ENCODE assay signal across 8 cellular contexts in the genomic region with DNA sequence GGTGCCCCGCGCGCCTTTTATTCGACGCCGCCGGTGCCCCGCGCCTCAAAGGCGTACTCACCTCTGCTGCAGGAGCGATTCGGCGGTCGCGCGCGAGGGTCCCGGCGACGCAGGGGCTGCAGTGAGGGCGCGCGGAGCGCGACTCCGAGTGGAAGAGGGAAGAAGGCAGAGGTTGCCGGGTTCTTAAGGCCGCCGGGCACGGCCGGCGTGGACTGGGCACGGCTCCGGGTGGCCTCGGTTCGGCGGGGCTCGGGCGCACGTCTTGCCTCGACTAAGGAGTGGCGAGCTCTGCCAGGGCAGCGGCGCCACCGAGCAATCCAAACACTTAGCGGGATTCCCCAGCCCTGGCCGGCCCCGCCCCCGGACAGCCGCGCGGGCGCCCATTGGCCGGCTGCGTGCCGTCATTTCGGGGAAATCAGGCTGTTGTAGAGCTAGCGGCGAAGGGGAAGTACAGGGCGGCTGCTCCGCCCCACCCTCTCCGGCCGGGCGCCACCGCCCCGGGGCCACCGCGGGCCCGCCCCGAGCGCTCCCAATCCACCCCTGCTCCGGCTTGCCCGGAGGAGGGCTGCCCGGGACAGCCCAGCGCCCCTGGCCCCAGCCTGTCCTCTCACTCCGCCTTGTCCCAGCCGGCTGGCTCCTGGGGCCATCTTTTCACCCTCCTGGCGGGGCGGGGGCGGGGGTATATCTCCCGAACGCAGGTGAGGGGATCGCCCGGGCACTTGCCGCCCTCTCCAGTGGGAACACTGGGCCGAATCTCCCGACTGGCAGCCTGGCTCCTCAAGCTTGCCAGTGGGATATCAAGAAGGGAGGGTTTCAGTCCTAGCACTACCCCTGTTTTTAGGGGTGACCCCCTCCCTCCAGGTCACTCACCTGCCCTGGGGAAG. TPM values are rescaled to one million over a fixed set of nuclear protein-coding genes. Genes with fewer than 3 reads are reported as not detected.
DNase-seq lines count a peak whose midpoint lies in the region; ATAC-seq and TF ChIP-seq lines count a peak whose summit lies in the region.

A gene with protein sequence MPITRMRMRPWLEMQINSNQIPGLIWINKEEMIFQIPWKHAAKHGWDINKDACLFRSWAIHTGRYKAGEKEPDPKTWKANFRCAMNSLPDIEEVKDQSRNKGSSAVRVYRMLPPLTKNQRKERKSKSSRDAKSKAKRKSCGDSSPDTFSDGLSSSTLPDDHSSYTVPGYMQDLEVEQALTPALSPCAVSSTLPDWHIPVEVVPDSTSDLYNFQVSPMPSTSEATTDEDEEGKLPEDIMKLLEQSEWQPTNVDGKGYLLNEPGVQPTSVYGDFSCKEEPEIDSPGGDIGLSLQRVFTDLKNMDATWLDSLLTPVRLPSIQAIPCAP (minus strand): TSS at position 290 of the 884 bp plus-strand sequence. CDS start 1,295 bp downstream, outside the sequence.

- WGBS in esophagus muscularis mucosa = under 1% methylated on average over 33 of the region's 87 CpGs

- H4K20me1 ChIP-seq in DND-41 (ENCODE audit: insufficient read depth, low read length) = peaks cover 47% of the 10 kb centered on the region
- peaks cover 22% of the 10 kb centered on the region for H4K20me1 ChIP-seq in KMS-11 (ENCODE audit: insufficient read depth)

- H3K4me1 ChIP-seq in DND-41 (ENCODE audit: insufficient read depth, low read length) = peaks cover 74% of the 10 kb centered on the region
- peaks cover 61% of the 10 kb centered on the region for H3K4me1 ChIP-seq in KMS-11 (ENCODE audit: low read depth, poor library complexity, severe bottlenecking)
- peaks cover 19 to 75% (median 54%) of the 10 kb centered on the region in 4 donors for H3K4me1 ChIP-seq in Peyer's patch
- H3K4me1 ChIP-seq in esophagus muscularis mucosa = peaks cover 61 to 76% (median 74%) of the 10 kb centered on the region in 4 donors

- peaks cover 79% of the 10 kb centered on the region for H3K36me3 Mint-ChIP-seq in stimulated activated effector memory CD8-positive, alpha-beta T cell treated with anti-CD3 and anti-CD28 coated beads, Interleukin-12 subunit alpha, Interleukin-12 subunit beta, amount 100 ng/mL, for 72 hours

- H3K4me3 Mint-ChIP-seq in stimulated activated effector memory CD8-positive, alpha-beta T cell treated with anti-CD3 and anti-CD28 coated beads, Interleukin-12 subunit alpha, Interleukin-12 subunit beta, amount 100 ng/mL, for 72 hours = peak within 1 kb of the TSS; percentile 92

- H3K9me3 Mint-ChIP-seq in stimulated activated effector memory CD8-positive, alpha-beta T cell treated with anti-CD3 and anti-CD28 coated beads, Interleukin-12 subunit alpha, Interleukin-12 subunit beta, amount 100 ng/mL, for 72 hours = no peaks in the 10 kb centered on the region

- TF ChIP-seq POLR2A in Peyer's patch (IDR thresholded peaks at IDR 0.05) = peak; percentile 99
- peak; percentile 90 for TF ChIP-seq POLR2A in esophagus muscularis mucosa (IDR thresholded peaks at IDR 0.05; ENCODE audit: low read depth)

- TF ChIP-seq CTCF in DND-41 (IDR thresholded peaks at IDR 0.05; ENCODE audit: borderline replicate concordance, extremely low read depth, low read length, poor library complexity, severe bottlenecking) = no peak
- no peak for TF ChIP-seq CTCF in KMS-11 (conservative IDR thresholded peaks at IDR 0.05; ENCODE audit: low read depth, low read length)
- peak in 1 of 6 experiments; percentile 3 for TF ChIP-seq CTCF in Peyer's patch (IDR thresholded peaks at IDR 0.05)
- no peak for TF ChIP-seq CTCF in esophagus muscularis mucosa (IDR thresholded peaks at IDR 0.05)

- H3K27ac Mint-ChIP-seq in stimulated activated effector memory CD8-positive, alpha-beta T cell treated with anti-CD3 and anti-CD28 coated beads, Interleukin-12 subunit alpha, Interleukin-12 subunit beta, amount 100 ng/mL, for 72 hours = peak within 1 kb of the TSS; percentile 97

- H3K4me2 ChIP-seq in DND-41 (ENCODE audit: insufficient read depth, low read length) (peak within 1 kb of the TSS; percentile 92), KMS-11 (peak within 1 kb of the TSS; percentile 98)

- intact Hi-C loops in esophagus muscularis mucosa (cut with DNase I) = no loop called here

- DNase-seq in DND-41 = peak; percentile 96
- DNase-seq in Peyer's patch = peak; percentile 95 to 98 (median 98)
- peak; percentile 99 for DNase-seq in activated T-cell treated with anti-CD3 and anti-CD28 coated beads, Interleukin-2, amount 50 U/mL, for 48 hours
- peak; percentile 99 for DNase-seq in esophagus muscularis mucosa (ENCODE audit: extremely low spot score)
- DNase-seq in myocyte (ENCODE audit: low read depth) = peak; percentile 97
- DNase-seq in stimulated activated effector memory CD8-positive, alpha-beta T cell treated with anti-CD3 and anti-CD28 coated beads, Interleukin-12 subunit alpha, Interleukin-12 subunit beta, amount 100 ng/mL, for 72 hours (ENCODE audit: low spot score in 2 of 2) = peak; percentile 99 to 100

- H3K9ac ChIP-seq in DND-41 (ENCODE audit: low read depth, low read length) = peak within 1 kb of the TSS; percentile 94
- peak within 1 kb of the TSS; percentile 87 for H3K9ac ChIP-seq in KMS-11

- peak within 1 kb of the TSS; percentile 96 for H3K27ac ChIP-seq in DND-41 (ENCODE audit: low read length)
- peak within 1 kb of the TSS; percentile 83 for H3K27ac ChIP-seq in KMS-11
- H3K27ac ChIP-seq in Peyer's patch = peak within 1 kb of the TSS; percentile 95 to 100 (median 99)
- H3K27ac ChIP-seq in esophagus muscularis mucosa (replicated peaks in 1 of 4) = peak within 1 kb of the TSS; percentile 97 to 99 (median 98)

- H3K9me3 ChIP-seq in DND-41 (ENCODE audit: insufficient read depth, low read length, severe bottlenecking) (no peaks in the 10 kb centered on the region), Peyer's patch (no peaks in the 10 kb centered on the region), esophagus muscularis mucosa (no peaks in the 10 kb centered on the region)

- H2AFZ ChIP-seq in DND-41 (ENCODE audit: low read depth, low read length) (peak within 1 kb of the TSS; percentile 64), KMS-11 (ENCODE audit: low read depth) (peak within 1 kb of the TSS; percentile 81; the same call in 1 of the 2 replicates)

- peak within 1 kb of the TSS; percentile 93 for H3K4me3 ChIP-seq in DND-41 (ENCODE audit: low read depth in 1 of 2, low read length in 2 of 2)
- no peak within 1 kb of the TSS for H3K4me3 ChIP-seq in KMS-11 (IDR thresholded peaks at IDR 0.05; ENCODE audit: insufficient read depth, low read depth, low read length)
- H3K4me3 ChIP-seq in Peyer's patch = peak within 1 kb of the TSS; percentile 72 to 98 (median 94)
- peak within 1 kb of the TSS; percentile 84 to 93 (median 90) for H3K4me3 ChIP-seq in esophagus muscularis mucosa

- H3K4me1 Mint-ChIP-seq in stimulated activated effector memory CD8-positive, alpha-beta T cell treated with anti-CD3 and anti-CD28 coated beads, Interleukin-12 subunit alpha, Interleukin-12 subunit beta, amount 100 ng/mL, for 72 hours = peaks cover 76% of the 10 kb centered on the region

- TF ChIP-seq EP300 in esophagus muscularis mucosa (IDR thresholded peaks at IDR 0.05) = peak; percentile 18

- H3K79me2 ChIP-seq in DND-41 (ENCODE audit: insufficient read depth, low read length) (peaks cover 89% of the 10 kb centered on the region), KMS-11 (ENCODE audit: insufficient read depth, low read depth) (peaks cover 35% of the 10 kb centered on the region)

- H3K36me3 ChIP-seq in DND-41 (ENCODE audit: insufficient read depth, low read length) (peaks cover 44% of the 10 kb centered on the region), KMS-11 (ENCODE audit: insufficient read depth) (no peaks in the 10 kb centered on the region; the same call in 1 of the 2 replicates), Peyer's patch (peaks cover 0 to 30% (median 0%) of the 10 kb centered on the region in 3 donors), esophagus muscularis mucosa (peaks cover 15 to 32% (median 26%) of the 10 kb centered on the region in 4 donors)

- ATAC-seq in DND-41 (ENCODE audit: insufficient read depth, low read depth) (peak; percentile 82), GM21737 (IDR thresholded peaks at IDR 0.05; ENCODE audit: unreplicated experiment) (peak; percentile 77)
- ATAC-seq in stimulated activated effector memory CD8-positive, alpha-beta T cell treated with anti-CD3 and anti-CD28 coated beads, Interleukin-12 subunit alpha, Interleukin-12 subunit beta, amount 100 ng/mL, for 72 hours = peak; percentile 79

- H3K27me3 ChIP-seq in DND-41 (ENCODE audit: insufficient read depth, low read length, poor library complexity) (no peaks in the 10 kb centered on the region), KMS-11 (ENCODE audit: insufficient read depth, low read depth) (no peaks in the 10 kb centered on the region), Peyer's patch (no peaks in the 10 kb centered on the region), esophagus muscularis mucosa (no peaks in the 10 kb centered on the region)

RNA-seq across cellular contexts. Expression of the gene that starts here (rescaled TPM):
- total RNA-seq in Peyer's patch (100 to 1,000 TPM in 3 of 4 donors, 10 to 100 TPM in 1; 92.7 to 152 (median 122) TPM), esophagus muscularis mucosa (100 to 1,000 TPM in 1 of 4 donors, 10 to 100 TPM in 3; 20.6 to 289 (median 29.6) TPM), myocyte (9.8 and 11.7 TPM in 2 replicates)
- 37.0 TPM for polyA plus RNA-seq in myocyte (2012)
